1 cellular context compared by ENCODE assay signal in the genomic region with DNA sequence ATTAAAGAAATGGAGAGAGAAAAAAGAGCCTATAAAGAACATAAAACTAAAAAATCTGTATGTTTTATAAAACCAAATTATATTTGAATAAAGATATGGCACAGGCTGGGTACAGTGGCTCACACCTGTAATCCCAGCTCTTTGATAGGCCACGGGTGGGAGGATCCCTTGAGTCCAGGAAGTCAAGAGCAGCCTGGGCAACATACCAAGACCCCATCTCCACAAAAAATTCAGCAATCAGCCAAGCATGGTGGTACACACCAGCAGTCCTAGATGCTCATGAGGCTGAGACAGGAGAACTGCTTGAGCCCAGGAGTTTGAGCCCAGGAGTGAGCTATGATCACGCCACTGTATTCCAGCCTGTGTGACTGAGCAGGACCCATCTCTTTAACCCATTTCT.
TF ChIP-seq lines count a peak whose summit lies in the region.

No MANE protein-coding gene starts in this region.

TF ChIP-seq in GM12878, 131 proteins besides CTCF, POLR2A, EP300 and RAD21 (continued from another document):
- TF ChIP-seq ZNF217 (IDR thresholded peaks at IDR 0.05) (no peak), IKZF1 (conservative IDR thresholded peaks at IDR 0.05) (no peak), MYB (IDR thresholded peaks at IDR 0.05; ENCODE audit: borderline replicate concordance, low read depth, low read length) (no peak), CBFB (IDR thresholded peaks at IDR 0.05; ENCODE audit: low read depth) (no peak), IRF3 (IDR thresholded peaks at IDR 0.05) (no peak), NR2C2 (IDR thresholded peaks at IDR 0.05; ENCODE audit: borderline replicate concordance, control insufficient read depth, insufficient read length, low read depth) (no peak), ZBED1 (IDR thresholded peaks at IDR 0.05; ENCODE audit: borderline replicate concordance) (no peak), SRF (IDR thresholded peaks at IDR 0.05; ENCODE audit: low read depth in 2 of 2, low read length in 2 of 2) (no peak), YY1 (IDR thresholded peaks at IDR 0.05; ENCODE audit: low read depth, low read length) (no peak), TBL1XR1 (IDR thresholded peaks at IDR 0.05; ENCODE audit: low read depth, low read length) (no peak), MAX (IDR thresholded peaks at IDR 0.05; ENCODE audit: low read depth, low read length) (no peak), HSF1 (IDR thresholded peaks at IDR 0.05; ENCODE audit: low read depth, low read length) (no peak), RAD51 (IDR thresholded peaks at IDR 0.05) (no peak), GATAD2B (conservative IDR thresholded peaks at IDR 0.05; ENCODE audit: low read depth) (no peak), YBX1 (IDR thresholded peaks at IDR 0.05) (no peak), CBX3 (IDR thresholded peaks at IDR 0.05; ENCODE audit: borderline replicate concordance, low read depth) (no peak)
- TF ChIP-seq, protein P1, sequence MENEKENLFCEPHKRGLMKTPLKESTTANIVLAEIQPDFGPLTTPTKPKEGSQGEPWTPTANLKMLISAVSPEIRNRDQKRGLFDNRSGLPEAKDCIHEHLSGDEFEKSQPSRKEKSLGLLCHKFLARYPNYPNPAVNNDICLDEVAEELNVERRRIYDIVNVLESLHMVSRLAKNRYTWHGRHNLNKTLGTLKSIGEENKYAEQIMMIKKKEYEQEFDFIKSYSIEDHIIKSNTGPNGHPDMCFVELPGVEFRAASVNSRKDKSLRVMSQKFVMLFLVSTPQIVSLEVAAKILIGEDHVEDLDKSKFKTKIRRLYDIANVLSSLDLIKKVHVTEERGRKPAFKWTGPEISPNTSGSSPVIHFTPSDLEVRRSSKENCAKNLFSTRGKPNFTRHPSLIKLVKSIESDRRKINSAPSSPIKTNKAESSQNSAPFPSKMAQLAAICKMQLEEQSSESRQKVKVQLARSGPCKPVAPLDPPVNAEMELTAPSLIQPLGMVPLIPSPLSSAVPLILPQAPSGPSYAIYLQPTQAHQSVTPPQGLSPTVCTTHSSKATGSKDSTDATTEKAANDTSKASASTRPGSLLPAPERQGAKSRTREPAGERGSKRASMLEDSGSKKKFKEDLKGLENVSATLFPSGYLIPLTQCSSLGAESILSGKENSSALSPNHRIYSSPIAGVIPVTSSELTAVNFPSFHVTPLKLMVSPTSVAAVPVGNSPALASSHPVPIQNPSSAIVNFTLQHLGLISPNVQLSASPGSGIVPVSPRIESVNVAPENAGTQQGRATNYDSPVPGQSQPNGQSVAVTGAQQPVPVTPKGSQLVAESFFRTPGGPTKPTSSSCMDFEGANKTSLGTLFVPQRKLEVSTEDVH (IDR thresholded peaks at IDR 0.05; ENCODE audit: low read depth, partially characterized antibody) = no peak
